In genomic region chr2:213087040-213087439, GRCh38 we compare ENCODE assay signal across 15 cellular contexts.
DNase-seq lines count a peak whose midpoint lies in the region; ATAC-seq lines count a peak whose summit lies in the region.
"Had no signal": no experiment of that assay in that cellular context is flagged by ENCODE, and none has a peak within 500 bp of the region (broad histone marks: within the 10 kb centered on the region; RNA-seq: fewer than 3 reads in every experiment).

No MANE protein-coding gene starts in this region.

- in situ Hi-C loops in G401 (cut with HindIII; ENCODE audit: low sequenced_read_pairs): no loop called here

- ATAC-seq in GM18502 (IDR thresholded peaks at IDR 0.05; ENCODE audit: poor library complexity, unreplicated experiment) (peak; percentile 50), GM18868 (IDR thresholded peaks at IDR 0.05; ENCODE audit: unreplicated experiment) (peak; percentile 48), HG02759 (IDR thresholded peaks at IDR 0.05; ENCODE audit: unreplicated experiment) (peak; percentile 66), HG03571 (IDR thresholded peaks at IDR 0.05; ENCODE audit: unreplicated experiment) (peak; percentile 53), left lobe of liver (no peak)
- ATAC-seq: naive thymus-derived CD8-positive, alpha-beta T cell had no signal

- no peak for DNase-seq in G401 (ENCODE audit: low spot score)
- DNase-seq in left lobe of liver (ENCODE audit: low spot score): no peak
- DNase-seq in NCI-H2227 (lab: John Stamatoyannopoulos, UW; ENCODE audit: unreplicated experiment): no peak
- DNase-seq: activated B cell treated with CpG ODN at 0.5 μM for 24 hours; CD8-positive, alpha-beta memory T cell; hippocampal formation; naive thymus-derived CD8-positive, alpha-beta T cell; NCI-H1694 treated with DMSO at 0.1 percent for 48 hours; NCI-H82; Peyer's patch; stimulated activated CD4-positive, alpha-beta T cell treated with anti-CD3 and anti-CD28 coated beads, Interleukin-2, amount 100 ng/mL, for 24 hours had no signal
